Comparison of ENCODE assay signal across 11 cellular contexts in genomic region chr12:14958361-14959125, GRCh38. TPM values are rescaled to one million over a fixed set of nuclear protein-coding genes. Genes with fewer than 3 reads are reported as not detected.
DNase-seq lines count a peak whose midpoint lies in the region; ATAC-seq and TF ChIP-seq lines count a peak whose summit lies in the region.
"Had no signal": no experiment of that assay in that cellular context is flagged by ENCODE, and none has a peak within 500 bp of the region (broad histone marks: within the 10 kb centered on the region; RNA-seq: fewer than 3 reads in every experiment).

No MANE protein-coding gene starts in this region.

- H3K4me3 ChIP-seq in CD8-positive, alpha-beta memory T cell (ENCODE audit: low read length) = peak overlapping the region; percentile 94
- H3K4me3 ChIP-seq in NB4 (ENCODE audit: low read depth, low read length) (peak overlapping the region; percentile 98), rectal smooth muscle tissue (ENCODE audit: low read length) (peak overlapping the region; percentile 34), PC-3 (ENCODE audit: low read length) (no peak overlapping the region)

- H3K9me3 ChIP-seq in CD8-positive, alpha-beta memory T cell (ENCODE audit: low read length) = no peaks in the 10 kb centered on the region
- H3K9me3 ChIP-seq in PC-3 (ENCODE audit: low read length) = no peaks in the 10 kb centered on the region

- no TSS peak for BruUV-seq in PC-3 (replicated peaks; lab: Mats Ljungman, UMichigan)

- H3K79me2 ChIP-seq in PC-3 (ENCODE audit: low read length) = no peaks in the 10 kb centered on the region

- H3F3A ChIP-seq in PC-3 (ENCODE audit: low read length, unreplicated experiment) = no peaks in the 10 kb centered on the region

- POLR2A ChIA-PET in CD8-positive, alpha-beta memory T cell (lab: Charles Lee) = interaction anchor here (0.8 to 1.6 kb wide), 3 partner anchors 10 to 188 kb away, joined by 3 to 4 read pairs (median 4); a partner anchor contains a TSS
- POLR2A ChIA-PET in PC-3 (lab: Charles Lee; ENCODE audit: unreplicated experiment) = no interaction called here

- TF ChIP-seq CTCF in NB4 (IDR thresholded peaks at IDR 0.05; ENCODE audit: low read depth, low read length) (no peak), PC-3 (conservative IDR thresholded peaks at IDR 0.05; ENCODE audit: low read depth, low read length) (no peak)

- H3K36me3 ChIP-seq in CD8-positive, alpha-beta memory T cell (ENCODE audit: insufficient read depth, low read length) = peaks cover 7% of the 10 kb centered on the region
- H3K36me3 ChIP-seq in rectal smooth muscle tissue (ENCODE audit: control insufficient read depth, insufficient read depth, low read length) (no peaks in the 10 kb centered on the region), PC-3 (ENCODE audit: low read depth, low read length) (no peaks in the 10 kb centered on the region)

- no peaks in the 10 kb centered on the region for H3K27me3 ChIP-seq in CD8-positive, alpha-beta memory T cell (ENCODE audit: insufficient read depth, low read length, poor library complexity, severe bottlenecking)
- H3K27me3 ChIP-seq in rectal smooth muscle tissue (ENCODE audit: control insufficient read depth, insufficient read depth, low read length) (no peaks in the 10 kb centered on the region), PC-3 (ENCODE audit: low read length) (no peaks in the 10 kb centered on the region)

- peak in 1 of 5 donors; percentile 50 for DNase-seq in CD8-positive, alpha-beta memory T cell
- DNase-seq in NB4 (ENCODE audit: low read depth) (peak; percentile 50), NCI-H510A treated with DMSO at 0.1 percent for 48 hours (lab: John Stamatoyannopoulos, UW) (no peak), PC-3 (no peak), DMS153 (lab: John Stamatoyannopoulos, UW) (no peak)
- DNase-seq: NCI-H1417 treated with DMSO at 0.1 percent for 48 hours had no signal

- H3K27ac ChIP-seq in CD8-positive, alpha-beta memory T cell (ENCODE audit: low read depth, low read length) = peak overlapping the region; percentile 85
- H3K27ac ChIP-seq in rectal smooth muscle tissue (ENCODE audit: low read depth, low read length) (no peak overlapping the region), PC-3 (ENCODE audit: low read length) (no peak overlapping the region)

- peak overlapping the region; percentile 96 to 100 (median 98) for H3K4me3 Mint-ChIP-seq in CD8-positive, alpha-beta memory T cell
- H3K4me3 Mint-ChIP-seq in dendritic cell treated with granulocyte-macrophage colony-stimulating factor and Interleukin-4, amounts not matched to agents 40 ng/mL and 50 ng/mL, for 4 days = peak overlapping the region; percentile 97
- H3K4me3 Mint-ChIP-seq: nephron had no signal

- H3K4me1 Mint-ChIP-seq in CD8-positive, alpha-beta memory T cell = peaks cover 64 to 81% (median 66%) of the 10 kb centered on the region in 3 donors
- peaks cover 57% of the 10 kb centered on the region for H3K4me1 Mint-ChIP-seq in dendritic cell treated with granulocyte-macrophage colony-stimulating factor and Interleukin-4, amounts not matched to agents 40 ng/mL and 50 ng/mL, for 4 days (ENCODE audit: low read depth)

- H2AFZ ChIP-seq in PC-3 (ENCODE audit: low read length) = no peak overlapping the region

- no peaks in the 10 kb centered on the region for H3K9me2 ChIP-seq in PC-3 (replicated peaks; ENCODE audit: low read length)

- ATAC-seq in PC-3 = no peak
- no peak for ATAC-seq in HG03159 (IDR thresholded peaks at IDR 0.05; ENCODE audit: unreplicated experiment)

- CTCF ChIA-PET in CD8-positive, alpha-beta memory T cell (lab: Charles Lee) = interaction anchor here (0.7 to 4.1 kb wide), 3 partner anchors 10 to 37 kb away, joined by 3 to 14 read pairs (median 6); partner anchors contain the start of gene ERP27
- CTCF ChIA-PET in PC-3 (lab: Charles Lee) = no interaction called here

- H3K9me3 Mint-ChIP-seq in CD8-positive, alpha-beta memory T cell = no peaks in the 10 kb centered on the region
- no peaks in the 10 kb centered on the region for H3K9me3 Mint-ChIP-seq in dendritic cell treated with granulocyte-macrophage colony-stimulating factor and Interleukin-4, amounts not matched to agents 40 ng/mL and 50 ng/mL, for 4 days
- H3K9me3 Mint-ChIP-seq: nephron had no signal

- no peaks in the 10 kb centered on the region for H4K20me1 ChIP-seq in PC-3 (ENCODE audit: low read length)

- intact Hi-C loops in dendritic cell treated with granulocyte-macrophage colony-stimulating factor and Interleukin-4, amounts not matched to agents 40 ng/mL and 50 ng/mL, for 4 days (cut with micrococcal nuclease) = loop anchor here (5.0 to 10.0 kb wide), 2 partner anchors 186 to 566 kb away; a partner anchor contains a TSS
- intact Hi-C loops in PC-3 (cut with micrococcal nuclease) = no loop called here

- no peak for TF ChIP-seq POLR2A in NB4 (IDR thresholded peaks at IDR 0.05; ENCODE audit: extremely low read depth, insufficient read length)

- peaks cover 17 to 70% (median 22%) of the 10 kb centered on the region in 3 donors for H3K36me3 Mint-ChIP-seq in CD8-positive, alpha-beta memory T cell
- H3K36me3 Mint-ChIP-seq in dendritic cell treated with granulocyte-macrophage colony-stimulating factor and Interleukin-4, amounts not matched to agents 40 ng/mL and 50 ng/mL, for 4 days (ENCODE audit: low read depth) = peaks cover 63% of the 10 kb centered on the region

- H3K4me2 ChIP-seq in PC-3 (ENCODE audit: low read length) = no peak overlapping the region

- peaks cover 59% of the 10 kb centered on the region for H3K4me1 ChIP-seq in CD8-positive, alpha-beta memory T cell (ENCODE audit: insufficient read depth, low read length)
- H3K4me1 ChIP-seq in rectal smooth muscle tissue (ENCODE audit: control insufficient read depth, insufficient read depth, low read length) (peaks cover 2% of the 10 kb centered on the region), PC-3 (ENCODE audit: insufficient read depth, low read length) (peaks cover 17% of the 10 kb centered on the region)

- peaks cover 0 to 5% of the 10 kb centered on the region in 2 donors for H3K27me3 Mint-ChIP-seq in CD8-positive, alpha-beta memory T cell
- no peaks in the 10 kb centered on the region for H3K27me3 Mint-ChIP-seq in dendritic cell treated with granulocyte-macrophage colony-stimulating factor and Interleukin-4, amounts not matched to agents 40 ng/mL and 50 ng/mL, for 4 days

- H3K27ac Mint-ChIP-seq in CD8-positive, alpha-beta memory T cell = peak overlapping the region; percentile 73 to 100 (median 99)
- H3K27ac Mint-ChIP-seq in dendritic cell treated with granulocyte-macrophage colony-stimulating factor and Interleukin-4, amounts not matched to agents 40 ng/mL and 50 ng/mL, for 4 days = peak overlapping the region; percentile 99

- H3K9ac ChIP-seq in rectal smooth muscle tissue (ENCODE audit: low read length) (no peak overlapping the region), PC-3 (ENCODE audit: low read length) (no peak overlapping the region)

RNA-seq across cellular contexts. Expression of gene ARHGDIB, which starts 2.9 kb away (rescaled TPM):
- total RNA-seq in CD8-positive, alpha-beta memory T cell = 100 to 1,000 TPM; 495 to 511 TPM
- 2,936 TPM for polyA plus RNA-seq in CD8-positive, alpha-beta memory T cell
- 10.4 and 12.4 TPM in 2 replicates for total RNA-seq in PC-3 (2014; rRNA removed)

RNA-seq across cellular contexts. Expression of gene PDE6H, which starts 14.3 kb away (rescaled TPM):
- total RNA-seq in CD8-positive, alpha-beta memory T cell = not detected
- not detected for polyA plus RNA-seq in CD8-positive, alpha-beta memory T cell
- total RNA-seq in PC-3 (2014; rRNA removed) = not detected in 2 replicates
- total RNA-seq: SK-MEL-5 had no signal

RNA-seq across cellular contexts. Expression of gene ERP27, which starts 20.2 kb away (rescaled TPM):
- total RNA-seq in CD8-positive, alpha-beta memory T cell = 1 to 10 TPM; 2.0 to 2.1 TPM
- 5.3 TPM for polyA plus RNA-seq in CD8-positive, alpha-beta memory T cell
- not detected in 2 replicates for total RNA-seq in PC-3 (2014; rRNA removed)

Comparison
In these comparisons a context has a peak if more than half of its experiments do, and no peak if none do; other contexts are left out.
1. RNA of gene ARHGDIB, which starts 2.9 kb away (total RNA-seq): 495 to 511 TPM in CD8-positive, alpha-beta memory T cell; 10.4 to 12.4 TPM in PC-3; every median in the first group is over 10 times any median in the second.